26 cellular contexts compared by ENCODE assay signal in the genomic region with DNA sequence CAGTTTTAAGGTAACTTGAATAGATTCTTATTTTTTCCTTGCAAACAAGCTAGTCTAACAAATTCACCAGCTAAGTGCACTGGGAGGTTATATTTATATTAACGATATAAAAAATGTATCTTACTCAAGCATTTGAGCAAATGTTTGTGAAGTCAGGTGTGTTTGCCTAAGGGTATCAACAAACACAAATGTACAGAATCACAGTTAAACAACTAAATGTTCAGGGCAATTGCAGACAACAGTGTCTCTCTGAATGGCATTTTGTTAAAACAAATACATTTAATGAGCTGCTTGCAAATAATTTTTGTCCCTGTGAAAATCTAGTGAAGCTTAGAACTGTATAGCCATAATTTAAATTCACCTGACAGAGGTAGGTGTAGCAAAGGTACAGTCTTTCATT.
"Had no signal": no experiment of that assay in that cellular context is flagged by ENCODE, and none has a peak within 500 bp of the region (broad histone marks: within the 10 kb centered on the region; RNA-seq: fewer than 3 reads in every experiment).

No MANE protein-coding gene starts in this region.

- H3K4me3 Mint-ChIP-seq: mesothelial cell of epicardium; natural killer cell treated with Interleukin-12 subunit alpha and Interleukin-12 subunit beta and Interleukin-15 and Interleukin-18, amount 100 ng/mL, for 72 hours; neural crest cell; stimulated activated naive B cell treated with anti-CD40 and anti-IgM and Interleukin-4, amounts not matched to agents 10 μg/mL and 1 μg/mL and 100 μg/mL, for 72 hours; stimulated activated naive CD8-positive, alpha-beta T cell treated with anti-CD3 and anti-CD28 coated beads, Interleukin-15, Interleukin-2, amounts not matched to agents 100 ng/mL and 50 ng/mL, for 24 hours had no signal

- H3K4me2 ChIP-seq: hepatocyte had no signal

- H3K9me3 Mint-ChIP-seq: natural killer cell treated with Interleukin-12 subunit alpha and Interleukin-12 subunit beta and Interleukin-15 and Interleukin-18, amount 100 ng/mL, for 72 hours had no signal

- H3K4me1 ChIP-seq: gastrocnemius medialis, heart left ventricle, left lung, pancreas, right lobe of liver, tibial nerve, upper lobe of left lung had no signal

- H3K4me3 ChIP-seq: dorsolateral prefrontal cortex, gastrocnemius medialis, heart left ventricle, hepatocyte, left lung, mucosa of descending colon, pancreas, right lobe of liver, thoracic aorta, tibial nerve, upper lobe of left lung had no signal

- H3K79me2 ChIP-seq: hepatocyte had no signal

- H3K36me3 ChIP-seq: gastrocnemius medialis, heart left ventricle, left lung, neutrophil, pancreas, right lobe of liver, thoracic aorta, tibial nerve, upper lobe of left lung had no signal

- H3K27me3 Mint-ChIP-seq: natural killer cell treated with Interleukin-12 subunit alpha and Interleukin-12 subunit beta and Interleukin-15 and Interleukin-18, amount 100 ng/mL, for 72 hours; stimulated activated naive B cell treated with anti-CD40 and anti-IgM and Interleukin-4, amounts not matched to agents 10 μg/mL and 1 μg/mL and 100 μg/mL, for 72 hours; stimulated activated naive CD8-positive, alpha-beta T cell treated with anti-CD3 and anti-CD28 coated beads, Interleukin-15, Interleukin-2, amounts not matched to agents 100 ng/mL and 50 ng/mL, for 24 hours had no signal

- H3K27ac ChIP-seq: dorsolateral prefrontal cortex, epithelial cell of prostate, gastrocnemius medialis, heart left ventricle, hepatocyte, left lung, neutrophil, pancreas, right lobe of liver, thoracic aorta, tibial nerve, upper lobe of left lung had no signal

- H3K27ac Mint-ChIP-seq: mesothelial cell of epicardium; naive B cell; natural killer cell treated with Interleukin-12 subunit alpha and Interleukin-12 subunit beta and Interleukin-15 and Interleukin-18, amount 100 ng/mL, for 72 hours; stimulated activated naive B cell treated with anti-CD40 and anti-IgM and Interleukin-4, amounts not matched to agents 10 μg/mL and 1 μg/mL and 100 μg/mL, for 72 hours; stimulated activated naive CD8-positive, alpha-beta T cell treated with anti-CD3 and anti-CD28 coated beads, Interleukin-15, Interleukin-2, amounts not matched to agents 100 ng/mL and 50 ng/mL, for 24 hours had no signal

- H3K4me1 Mint-ChIP-seq: naive B cell; stimulated activated naive B cell treated with anti-CD40 and anti-IgM and Interleukin-4, amounts not matched to agents 10 μg/mL and 1 μg/mL and 100 μg/mL, for 72 hours had no signal

- H2AFZ ChIP-seq: hepatocyte had no signal

- H3K36me3 Mint-ChIP-seq: mesothelial cell of epicardium; naive B cell; natural killer cell treated with Interleukin-12 subunit alpha and Interleukin-12 subunit beta and Interleukin-15 and Interleukin-18, amount 100 ng/mL, for 72 hours; stimulated activated naive B cell treated with anti-CD40 and anti-IgM and Interleukin-4, amounts not matched to agents 10 μg/mL and 1 μg/mL and 100 μg/mL, for 72 hours had no signal

- DNase-seq: dorsolateral prefrontal cortex; effector CD4-positive, alpha-beta T cell; foreskin fibroblast; gastrocnemius medialis; heart left ventricle; left cardiac atrium; left lung; mesenchymal stem cell; mucosa of descending colon; naive B cell; pancreas; right lobe of liver; small intestine; stimulated activated CD4-positive, alpha-beta T cell treated with anti-CD3 and anti-CD28 coated beads, Interleukin-15, amount 100 ng/mL, for 24 hours; stimulated activated CD4-positive, alpha-beta T cell treated with anti-CD3 and anti-CD28 coated beads, Interleukin-2, amount 100 ng/mL, for 48 hours; stimulated activated naive B cell treated with anti-CD40 and anti-IgM and Interleukin-4, amounts not matched to agents 10 μg/mL and 1 μg/mL and 100 μg/mL, for 72 hours; upper lobe of left lung had no signal

- H3K9me3 ChIP-seq: gastrocnemius medialis, heart left ventricle, left lung, mucosa of descending colon, neutrophil, pancreas, right lobe of liver, thoracic aorta, tibial nerve, upper lobe of left lung had no signal
